In genomic region chr11:78349114-78349513, GRCh38 we compare ENCODE assay signal across 12 cellular contexts.
DNase-seq lines count a peak whose midpoint lies in the region; ATAC-seq and TF ChIP-seq lines count a peak whose summit lies in the region.
"Had no signal": no experiment of that assay in that cellular context is flagged by ENCODE, and none has a peak within 500 bp of the region (broad histone marks: within the 10 kb centered on the region; RNA-seq: fewer than 3 reads in every experiment).

No MANE protein-coding gene starts in this region.

- H3K4me1 ChIP-seq in mesenchymal stem cell (ENCODE audit: control insufficient read depth, insufficient read depth, low read depth, low read length) (peaks cover 2% of the 10 kb centered on the region), prostate gland (replicated peaks) (no peaks in the 10 kb centered on the region)

- no peak for TF ChIP-seq CTCF in prostate gland (IDR thresholded peaks at IDR 0.05)

- no peaks in the 10 kb centered on the region for H3K27me3 ChIP-seq in mesenchymal stem cell (ENCODE audit: control insufficient read depth in 1 of 2, insufficient read depth in 1 of 2, low read length in 2 of 2)
- H3K27me3 ChIP-seq in prostate gland (replicated peaks; ENCODE audit: insufficient read depth) = no peaks in the 10 kb centered on the region

- H2BK5ac ChIP-seq in mesenchymal stem cell (ENCODE audit: low read depth, low read length, poor library complexity, severe bottlenecking) = no peak overlapping the region

- H3K4ac ChIP-seq in mesenchymal stem cell (ENCODE audit: low read depth in 1 of 2, low read length in 2 of 2) = no peak overlapping the region

- peaks cover 35% of the 10 kb centered on the region for H3K79me1 ChIP-seq in mesenchymal stem cell (replicated peaks; ENCODE audit: low read length, poor library complexity, severe bottlenecking)

- H4K8ac ChIP-seq in mesenchymal stem cell (ENCODE audit: low read length) = no peak overlapping the region

- H2BK15ac ChIP-seq in mesenchymal stem cell (ENCODE audit: low read depth, poor library complexity, severe bottlenecking) = no peak overlapping the region

- H3K36me3 ChIP-seq in mesenchymal stem cell (ENCODE audit: control insufficient read depth in 1 of 2, insufficient read depth in 2 of 2, low read depth in 1 of 2, low read length in 2 of 2) (no peaks in the 10 kb centered on the region), prostate gland (no peaks in the 10 kb centered on the region)

- DNase-seq in activated CD4-positive, alpha-beta T cell treated with anti-CD3 and anti-CD28 coated beads, Interleukin-2, amount 10 ng/mL, durations not matched to agents 24 days and 14 days = no peak
- DNase-seq in activated CD4-positive, alpha-beta T cell treated with anti-CD3 and anti-CD28 coated beads, Interleukin-2, amount 50 U/mL, for 1 hour = no peak
- no peak for DNase-seq in activated T-helper 2 cell treated with anti-CD3 and anti-CD28 coated beads, Interferon-gamma antibody, Interleukin-2, Interleukin-4, amounts not matched to agents 10 μg/mL and 5 μg/mL and 100 μg/mL, durations not matched to agents 14 hours and 24 hours and 36 hours (ENCODE audit: low spot score)
- DNase-seq in mesenchymal stem cell (no peak), prostate gland (ENCODE audit: low spot score) (no peak)
- DNase-seq: activated T-cell treated with anti-CD3 and anti-CD28 coated beads, Interleukin-2, amount 50 U/mL, for 72 hours; DMS79; NCI-H2227 treated with DMSO at 0.1 percent for 48 hours; stimulated activated CD4-positive, alpha-beta T cell treated with anti-CD3 and anti-CD28 coated beads, Interleukin-4, amount 100 ng/mL, for 24 hours had no signal

- peak overlapping the region; percentile 68 for H3K27ac Mint-ChIP-seq in activated CD4-positive, alpha-beta T cell treated with anti-CD3 and anti-CD28 coated beads, Interleukin-2, amount 10 ng/mL, durations not matched to agents 24 days and 14 days
- H3K27ac Mint-ChIP-seq in activated T-helper 2 cell treated with anti-CD3 and anti-CD28 coated beads, Interferon-gamma antibody, Interleukin-2, Interleukin-4, amounts not matched to agents 10 μg/mL and 5 μg/mL and 100 μg/mL, durations not matched to agents 14 hours and 24 hours and 36 hours = peak overlapping the region; percentile 88

- peaks cover 12% of the 10 kb centered on the region for H3K36me3 Mint-ChIP-seq in activated CD4-positive, alpha-beta T cell treated with anti-CD3 and anti-CD28 coated beads, Interleukin-2, amount 10 ng/mL, durations not matched to agents 24 days and 14 days (ENCODE audit: low read depth)
- H3K36me3 Mint-ChIP-seq in activated T-helper 2 cell treated with anti-CD3 and anti-CD28 coated beads, Interferon-gamma antibody, Interleukin-2, Interleukin-4, amounts not matched to agents 10 μg/mL and 5 μg/mL and 100 μg/mL, durations not matched to agents 14 hours and 24 hours and 36 hours (ENCODE audit: low read depth) = peaks cover 34% of the 10 kb centered on the region

- H3K4me3 ChIP-seq in mesenchymal stem cell (ENCODE audit: insufficient read depth in 1 of 2, low read depth in 1 of 2, low read length in 2 of 2) = no peak overlapping the region
- no peak overlapping the region for H3K4me3 ChIP-seq in prostate gland

- H3K27me3 Mint-ChIP-seq in activated CD4-positive, alpha-beta T cell treated with anti-CD3 and anti-CD28 coated beads, Interleukin-2, amount 10 ng/mL, durations not matched to agents 24 days and 14 days = no peaks in the 10 kb centered on the region
- no peaks in the 10 kb centered on the region for H3K27me3 Mint-ChIP-seq in activated T-helper 2 cell treated with anti-CD3 and anti-CD28 coated beads, Interferon-gamma antibody, Interleukin-2, Interleukin-4, amounts not matched to agents 10 μg/mL and 5 μg/mL and 100 μg/mL, durations not matched to agents 14 hours and 24 hours and 36 hours (ENCODE audit: low read depth)

- H3K9ac ChIP-seq in mesenchymal stem cell (ENCODE audit: low read length) = peak overlapping the region; percentile 83

- H3K14ac ChIP-seq in mesenchymal stem cell (ENCODE audit: low read length in 2 of 2) = no peak overlapping the region

- no peak for TF ChIP-seq POLR2A in prostate gland (IDR thresholded peaks at IDR 0.05)

- ATAC-seq in HG03439 (IDR thresholded peaks at IDR 0.05; ENCODE audit: unreplicated experiment) (no peak), GM19395 (IDR thresholded peaks at IDR 0.05; ENCODE audit: unreplicated experiment) (no peak)
- ATAC-seq: activated T-cell treated with anti-CD3 and anti-CD28 coated beads, Interleukin-2, amount 50 U/mL, for 72 hours had no signal

- H2BK120ac ChIP-seq in mesenchymal stem cell (ENCODE audit: low read depth, low read length) = no peak overlapping the region

- peaks cover 12% of the 10 kb centered on the region for H3K9me3 Mint-ChIP-seq in activated CD4-positive, alpha-beta T cell treated with anti-CD3 and anti-CD28 coated beads, Interleukin-2, amount 10 ng/mL, durations not matched to agents 24 days and 14 days
- no peaks in the 10 kb centered on the region for H3K9me3 Mint-ChIP-seq in activated T-helper 2 cell treated with anti-CD3 and anti-CD28 coated beads, Interferon-gamma antibody, Interleukin-2, Interleukin-4, amounts not matched to agents 10 μg/mL and 5 μg/mL and 100 μg/mL, durations not matched to agents 14 hours and 24 hours and 36 hours

- intact Hi-C loops in activated CD4-positive, alpha-beta T cell treated with anti-CD3 and anti-CD28 coated beads, Interleukin-2, amount 10 ng/mL, durations not matched to agents 24 days and 14 days (cut with micrococcal nuclease) = loop anchor here (5.0 kb wide), 1 partner anchor 43 kb away; no protein-coding TSS in a partner anchor
- intact Hi-C loops in activated T-helper 2 cell treated with anti-CD3 and anti-CD28 coated beads, Interferon-gamma antibody, Interleukin-2, Interleukin-4, amounts not matched to agents 10 μg/mL and 5 μg/mL and 100 μg/mL, durations not matched to agents 14 hours and 24 hours and 36 hours (cut with micrococcal nuclease) = no loop called here
- intact Hi-C loops in prostate gland (cut with DNase I) = loop anchor here (5.0 kb wide), 1 partner anchor 37 kb away; no protein-coding TSS in a partner anchor

- H3K27ac ChIP-seq in mesenchymal stem cell (ENCODE audit: low read length, poor library complexity, severe bottlenecking) (no peak overlapping the region), temporal lobe (ENCODE audit: low read depth, low read length) (peak overlapping the region; percentile 86), prostate gland (peak overlapping the region in 1 of 2 donors; percentile 55)

- no peak overlapping the region for H3K23ac ChIP-seq in mesenchymal stem cell (ENCODE audit: low read length in 2 of 2)

- H2BK12ac ChIP-seq in mesenchymal stem cell (ENCODE audit: low read length in 2 of 2) = no peak overlapping the region

- no peak overlapping the region for H2AK5ac ChIP-seq in mesenchymal stem cell (ENCODE audit: low read length, severe bottlenecking)

- H2AFZ ChIP-seq in mesenchymal stem cell (ENCODE audit: low read depth, low read length) = no peak overlapping the region

- no peak overlapping the region for H4K91ac ChIP-seq in mesenchymal stem cell (ENCODE audit: low read length)

- H3K9me3 ChIP-seq in mesenchymal stem cell (ENCODE audit: control insufficient read depth, low read length) (no peaks in the 10 kb centered on the region), prostate gland (no peaks in the 10 kb centered on the region)

- no peak overlapping the region for H3K4me3 Mint-ChIP-seq in activated CD4-positive, alpha-beta T cell treated with anti-CD3 and anti-CD28 coated beads, Interleukin-2, amount 10 ng/mL, durations not matched to agents 24 days and 14 days
- peak overlapping the region; percentile 63 for H3K4me3 Mint-ChIP-seq in activated T-helper 2 cell treated with anti-CD3 and anti-CD28 coated beads, Interferon-gamma antibody, Interleukin-2, Interleukin-4, amounts not matched to agents 10 μg/mL and 5 μg/mL and 100 μg/mL, durations not matched to agents 14 hours and 24 hours and 36 hours (ENCODE audit: low read depth)

- H3K18ac ChIP-seq in mesenchymal stem cell (ENCODE audit: low read depth in 1 of 2, low read length in 2 of 2) = no peak overlapping the region

- H3K4me1 Mint-ChIP-seq in activated CD4-positive, alpha-beta T cell treated with anti-CD3 and anti-CD28 coated beads, Interleukin-2, amount 10 ng/mL, durations not matched to agents 24 days and 14 days = peaks cover 60% of the 10 kb centered on the region
- peaks cover 84% of the 10 kb centered on the region for H3K4me1 Mint-ChIP-seq in activated T-helper 2 cell treated with anti-CD3 and anti-CD28 coated beads, Interferon-gamma antibody, Interleukin-2, Interleukin-4, amounts not matched to agents 10 μg/mL and 5 μg/mL and 100 μg/mL, durations not matched to agents 14 hours and 24 hours and 36 hours (ENCODE audit: low read depth)

- WGBS in mesenchymal stem cell = 100% methylated on average over 1 of the region's 3 CpGs
- 34% methylated on average over 3 of the region's 3 CpGs for WGBS in prostate gland

- H3K4me2 ChIP-seq in mesenchymal stem cell (ENCODE audit: low read length, poor library complexity, severe bottlenecking) = no peak overlapping the region
